In the genomic region with DNA sequence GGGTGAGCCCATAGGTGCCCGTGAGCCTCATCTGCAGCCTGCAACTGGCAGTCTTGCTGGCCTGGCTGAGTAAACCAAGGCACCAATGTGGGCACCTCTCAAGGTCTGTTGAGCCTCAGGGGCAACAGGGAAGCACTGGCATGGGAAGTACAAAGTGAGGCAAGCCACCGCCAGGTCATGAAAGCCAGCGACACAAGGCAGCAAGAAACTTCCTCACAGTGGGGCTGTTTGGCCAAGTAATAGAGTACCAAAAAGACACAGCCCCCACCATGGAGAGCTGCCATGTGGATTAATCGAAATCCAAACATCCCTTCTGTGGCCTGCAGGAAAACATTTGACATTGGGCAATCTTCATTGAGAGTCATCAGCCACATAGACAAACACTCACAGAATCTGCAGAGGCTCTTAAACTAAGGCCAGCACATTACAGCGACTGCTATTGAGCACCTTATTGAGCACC, we compare ENCODE assay signal across 17 cellular contexts. TPM values are rescaled to one million over a fixed set of nuclear protein-coding genes. Genes with fewer than 3 reads are reported as not detected.
DNase-seq lines count a peak whose midpoint lies in the region; ATAC-seq and TF ChIP-seq lines count a peak whose summit lies in the region.
"Had no signal": no experiment of that assay in that cellular context is flagged by ENCODE, and none has a peak within 500 bp of the region (broad histone marks: within the 10 kb centered on the region; RNA-seq: fewer than 3 reads in every experiment).

No MANE protein-coding gene starts in this region.

- in situ Hi-C loops in astrocyte of the spinal cord (cut with HindIII; ENCODE audit: low sequenced_read_pairs): no loop called here

- H4K20me1 ChIP-seq in neural progenitor cell (ENCODE audit: low read depth): no peaks in the 10 kb centered on the region

- H3K4me1 Mint-ChIP-seq in neural progenitor cell: no peaks in the 10 kb centered on the region
- H3K4me1 Mint-ChIP-seq: activated CD4-positive, alpha-beta T cell treated with anti-CD3 and anti-CD28 coated beads for 36 hours; activated naive CD8-positive, alpha-beta T cell treated with anti-CD3 and anti-CD28 coated beads, Interleukin-2, amount 10 ng/mL, durations not matched to agents 7 days and 5 days had no signal

- H3K27ac ChIP-seq in right atrium auricular region: peak overlapping the region; percentile 37 to 42
- peak overlapping the region in 3 of 10 donors; percentile 0 to 72 (median 41) for H3K27ac ChIP-seq in heart right ventricle
- no peak overlapping the region for H3K27ac ChIP-seq in neural progenitor cell
- H3K27ac ChIP-seq: A549, spleen had no signal

- no peak overlapping the region for H2AFZ ChIP-seq in neural progenitor cell (replicated peaks)

- H3K4me3 Mint-ChIP-seq in neural progenitor cell: no peak overlapping the region
- H3K4me3 Mint-ChIP-seq: activated CD4-positive, alpha-beta T cell treated with anti-CD3 and anti-CD28 coated beads for 36 hours; activated naive CD8-positive, alpha-beta T cell treated with anti-CD3 and anti-CD28 coated beads, Interleukin-2, amount 10 ng/mL, durations not matched to agents 7 days and 5 days; activated T-cell treated with anti-CD3 and anti-CD28 coated beads, Interleukin-2, amount 50 U/mL, for 24 hours had no signal

- no peak overlapping the region for H3K4me2 ChIP-seq in neural progenitor cell
- H3K4me2 ChIP-seq: A549 had no signal

- H3K27ac Mint-ChIP-seq in neural progenitor cell: no peak overlapping the region
- H3K27ac Mint-ChIP-seq: activated CD4-positive, alpha-beta T cell treated with anti-CD3 and anti-CD28 coated beads for 36 hours; activated naive CD8-positive, alpha-beta T cell treated with anti-CD3 and anti-CD28 coated beads, Interleukin-2, amount 10 ng/mL, durations not matched to agents 7 days and 5 days; activated T-cell treated with anti-CD3 and anti-CD28 coated beads, Interleukin-2, amount 50 U/mL, for 24 hours had no signal

- H3K4me3 ChIP-seq in right atrium auricular region (no peak overlapping the region), heart right ventricle (no peak overlapping the region), astrocyte of the spinal cord (ENCODE audit: low read depth, low read length) (no peak overlapping the region), neural progenitor cell (no peak overlapping the region)
- H3K4me3 ChIP-seq: A549, spleen had no signal

- no peaks in the 10 kb centered on the region for H3K36me3 Mint-ChIP-seq in neural progenitor cell
- H3K36me3 Mint-ChIP-seq: activated naive CD8-positive, alpha-beta T cell treated with anti-CD3 and anti-CD28 coated beads, Interleukin-2, amount 10 ng/mL, durations not matched to agents 7 days and 5 days had no signal

- intact Hi-C loops in heart right ventricle (cut with DNase I): no loop called here

- no peaks in the 10 kb centered on the region for H3K27me3 ChIP-seq in right atrium auricular region
- no peaks in the 10 kb centered on the region for H3K27me3 ChIP-seq in heart right ventricle
- no peaks in the 10 kb centered on the region for H3K27me3 ChIP-seq in neural progenitor cell
- H3K27me3 ChIP-seq: spleen had no signal

- no peak for ATAC-seq in heart right ventricle
- peak; percentile 91 for ATAC-seq in left lobe of liver
- ATAC-seq: A549; activated CD4-positive, alpha-beta T cell treated with anti-CD3 and anti-CD28 coated beads for 36 hours; Panc1 had no signal

- WGBS in heart right ventricle, 2 donors: 86 to 94% methylated on average over 5 of the region's 5 CpGs

- H3F3A ChIP-seq in neural progenitor cell (ENCODE audit: low read depth): no peaks in the 10 kb centered on the region

- TF ChIP-seq CTCF in right atrium auricular region (IDR thresholded peaks at IDR 0.05) (no peak), heart right ventricle (IDR thresholded peaks at IDR 0.05) (no peak), astrocyte of the spinal cord (IDR thresholded peaks at IDR 0.05; ENCODE audit: low read depth, low read length) (no peak), neural progenitor cell (IDR thresholded peaks at IDR 0.05) (no peak)

- no peaks in the 10 kb centered on the region for H3K36me3 ChIP-seq in right atrium auricular region
- no peaks in the 10 kb centered on the region for H3K36me3 ChIP-seq in heart right ventricle
- H3K36me3 ChIP-seq in neural progenitor cell: no peaks in the 10 kb centered on the region
- H3K36me3 ChIP-seq: spleen had no signal

- DNase-seq in right atrium auricular region (ENCODE audit: low spot score): no peak
- no peak for DNase-seq in heart right ventricle
- DNase-seq in astrocyte of the spinal cord (ENCODE audit: low read depth, low spot score): peak; percentile 71
- peak; percentile 70 for DNase-seq in left lobe of liver (ENCODE audit: low spot score)
- no peak for DNase-seq in NCI-H2171 treated with DMSO at 0.1 percent for 48 hours (lab: John Stamatoyannopoulos, UW)
- no peak for DNase-seq in NCI-H524 (lab: John Stamatoyannopoulos, UW)
- DNase-seq in neural progenitor cell (ENCODE audit: low spot score): no peak
- no peak for DNase-seq in hippocampal formation (lab: John Stamatoyannopoulos, UW)
- DNase-seq: activated CD4-positive, alpha-beta T cell treated with anti-CD3 and anti-CD28 coated beads for 36 hours; activated naive CD8-positive, alpha-beta T cell treated with anti-CD3 and anti-CD28 coated beads, Interleukin-2, amount 10 ng/mL, durations not matched to agents 7 days and 5 days; activated T-cell treated with anti-CD3 and anti-CD28 coated beads, Interleukin-2, amount 50 U/mL, for 24 hours; cortex of kidney; NCI-H446; spleen; T-helper 1 cell had no signal

- H3K9me3 ChIP-seq in right atrium auricular region (no peaks in the 10 kb centered on the region), heart right ventricle (no peaks in the 10 kb centered on the region), neural progenitor cell (ENCODE audit: low read depth) (no peaks in the 10 kb centered on the region)
- H3K9me3 ChIP-seq: A549, spleen had no signal

- H3K27me3 Mint-ChIP-seq in neural progenitor cell (ENCODE audit: insufficient read depth, low read depth): peaks cover 8% of the 10 kb centered on the region
- H3K27me3 Mint-ChIP-seq: activated CD4-positive, alpha-beta T cell treated with anti-CD3 and anti-CD28 coated beads for 36 hours; activated naive CD8-positive, alpha-beta T cell treated with anti-CD3 and anti-CD28 coated beads, Interleukin-2, amount 10 ng/mL, durations not matched to agents 7 days and 5 days; activated T-cell treated with anti-CD3 and anti-CD28 coated beads, Interleukin-2, amount 50 U/mL, for 24 hours had no signal

- H3K4me1 ChIP-seq in right atrium auricular region (peaks cover 0 to 7% of the 10 kb centered on the region in 2 donors), heart right ventricle (peaks cover 0 to 9% (median 0%) of the 10 kb centered on the region in 9 donors), neural progenitor cell (peaks cover 14% of the 10 kb centered on the region)
- H3K4me1 ChIP-seq: A549, spleen had no signal

- no peaks in the 10 kb centered on the region for H3K79me2 ChIP-seq in neural progenitor cell (ENCODE audit: low read depth)

- peaks cover 3% of the 10 kb centered on the region for H3K9me3 Mint-ChIP-seq in neural progenitor cell
- H3K9me3 Mint-ChIP-seq: activated naive CD8-positive, alpha-beta T cell treated with anti-CD3 and anti-CD28 coated beads, Interleukin-2, amount 10 ng/mL, durations not matched to agents 7 days and 5 days had no signal

- H3K9ac ChIP-seq in neural progenitor cell: no peak overlapping the region

RNA-seq across cellular contexts. Expression of a gene that starts 43.6 kb away (rescaled TPM):
- total RNA-seq in right atrium auricular region (10 to 100 TPM; 13.9 to 25.5 TPM), heart right ventricle (10 to 100 TPM in 1 of 10 donors, 1 to 10 TPM in 9; 3.5 to 13.8 (median 6.8) TPM), left lobe of liver (0.91 TPM), neural progenitor cell (ENCODE audit: low replicate concordance) (0.09 TPM in 1 of 2 replicates, not detected in the other)
- 1 to 10 TPM; 5.1 TPM for polyA plus RNA-seq in heart right ventricle
- total RNA-seq: activated CD4-positive, alpha-beta T cell treated with anti-CD3 and anti-CD28 coated beads for 36 hours; activated naive CD8-positive, alpha-beta T cell treated with anti-CD3 and anti-CD28 coated beads, Interleukin-2, amount 10 ng/mL, durations not matched to agents 7 days and 5 days had no signal

Comparison
In these comparisons a context has a peak if more than half of its experiments do, and no peak if none do; other contexts are left out.
1. DNase-seq: peak in astrocyte of the spinal cord (single experiment) and left lobe of liver (single experiment); none in right atrium auricular region (single experiment), heart right ventricle (0 of 2), NCI-H2171 treated with DMSO at 0.1 percent for 48 hours (single experiment), NCI-H524 (0 of 2), neural progenitor cell (single experiment) and hippocampal formation (0 of 2).